ENCODE assay signal across 31 cellular contexts in genomic region chr22:17376950-17377349, GRCh38. TPM values are rescaled to one million over a fixed set of nuclear protein-coding genes. Genes with fewer than 3 reads are reported as not detected.
"Had no signal": no experiment of that assay in that cellular context is flagged by ENCODE, and none has a peak within 500 bp of the region (broad histone marks: within the 10 kb centered on the region; RNA-seq: fewer than 3 reads in every experiment).

No MANE protein-coding gene starts in this region.

- H3K4me3 ChIP-seq: breast epithelium, esophagus squamous epithelium, left lung, lung, sigmoid colon, smooth muscle cell, upper lobe of left lung, vagina had no signal

- H3K4me1 ChIP-seq: breast epithelium, sigmoid colon, vagina had no signal

- H3K9me3 ChIP-seq: breast epithelium, esophagus squamous epithelium, left lung, neutrophil, sigmoid colon, upper lobe of left lung, vagina had no signal

- ATAC-seq: activated naive CD8-positive, alpha-beta T cell treated with anti-CD3 and anti-CD28 coated beads, Interleukin-2, amount 50 U/mL, for 24 hours; activated T-cell treated with anti-CD3 and anti-CD28 coated beads, Interleukin-2, amount 50 U/mL, for 4 hours; left lung; natural killer cell treated with Interleukin-12 subunit alpha and Interleukin-12 subunit beta and Interleukin-15 and Interleukin-18, amount 100 ng/mL, for 72 hours; stimulated activated memory B cell treated with anti-CD40 and anti-IgM and Interleukin-4, amounts not matched to agents 10 μg/mL and 1 μg/mL and 100 μg/mL, for 72 hours; stimulated activated naive CD8-positive, alpha-beta T cell treated with anti-CD3 and anti-CD28 coated beads, Interleukin-15, amount 100 ng/mL, for 72 hours had no signal

- H3K4me1 Mint-ChIP-seq: activated naive CD4-positive, alpha-beta T cell treated with anti-CD3 and anti-CD28 coated beads, Interleukin-2, amount 50 U/mL, for 24 hours; activated naive CD8-positive, alpha-beta T cell treated with anti-CD3 and anti-CD28 coated beads, Interleukin-2, amount 50 U/mL, for 24 hours; central memory CD8-positive, alpha-beta T cell; stimulated activated memory B cell treated with anti-CD40 and anti-IgM and Interleukin-4, amounts not matched to agents 10 μg/mL and 1 μg/mL and 100 μg/mL, for 72 hours; stimulated activated naive CD8-positive, alpha-beta T cell treated with anti-CD3 and anti-CD28 coated beads, Interleukin-15, amount 100 ng/mL, for 72 hours had no signal

- H3K9me3 Mint-ChIP-seq: activated CD4-positive, alpha-beta memory T cell treated with anti-CD3 and anti-CD28 coated beads, Interleukin-2, amount 10 ng/mL, durations not matched to agents 7 days and 5 days; activated CD4-positive, alpha-beta T cell treated with anti-CD3 and anti-CD28 coated beads, Interleukin-2, amount 10 ng/mL, durations not matched to agents 7 days and 5 days; activated naive CD4-positive, alpha-beta T cell treated with anti-CD3 and anti-CD28 coated beads, Interleukin-2, amount 50 U/mL, for 24 hours; activated naive CD8-positive, alpha-beta T cell treated with anti-CD3 and anti-CD28 coated beads, Interleukin-2, amount 50 U/mL, for 24 hours; activated T-cell treated with anti-CD3 and anti-CD28 coated beads, Interleukin-2, amount 50 U/mL, for 4 hours; activated T-helper 2 cell treated with anti-CD3 and anti-CD28 coated beads, Interferon-gamma antibody, Interleukin-2, Interleukin-4, amounts not matched to agents 10 μg/mL and 5 μg/mL and 100 μg/mL, durations not matched to agents 14 hours and 24 hours and 36 hours; central memory CD8-positive, alpha-beta T cell; dendritic cell treated with granulocyte-macrophage colony-stimulating factor and Interleukin-4, amounts not matched to agents 40 ng/mL and 50 ng/mL, for 4 days; natural killer cell treated with Interleukin-12 subunit alpha and Interleukin-12 subunit beta and Interleukin-15 and Interleukin-18, amount 100 ng/mL, for 72 hours; stimulated activated memory B cell treated with anti-CD40 and anti-IgM and Interleukin-4, amounts not matched to agents 10 μg/mL and 1 μg/mL and 100 μg/mL, for 72 hours; stimulated activated naive CD8-positive, alpha-beta T cell treated with anti-CD3 and anti-CD28 coated beads, Interleukin-15, amount 100 ng/mL, for 72 hours; T-helper 1 cell treated with Interleukin-12 subunit alpha and Interleukin-12 subunit beta and Interleukin-4 antibody, amounts not matched to agents 30 μg/mL and 1 μg/mL, for 36 hours had no signal

- DNase-seq: activated CD4-positive, alpha-beta memory T cell treated with anti-CD3 and anti-CD28 coated beads, Interleukin-2, amount 10 ng/mL, durations not matched to agents 7 days and 5 days; activated CD4-positive, alpha-beta T cell treated with anti-CD3 and anti-CD28 coated beads, Interleukin-2, amount 10 ng/mL, durations not matched to agents 7 days and 5 days; activated CD4-positive, CD25-positive, alpha-beta regulatory T cell treated with anti-CD3 and anti-CD28 coated beads, Interleukin-2, amount 50 U/mL, for 72 hours; activated naive CD8-positive, alpha-beta T cell treated with anti-CD3 and anti-CD28 coated beads, Interleukin-2, amount 50 U/mL, for 24 hours; activated T-cell treated with anti-CD3 and anti-CD28 coated beads, Interleukin-2, amount 50 U/mL, for 4 hours; amygdala; esophagus squamous epithelium; foreskin melanocyte; left lung; mesendoderm; sigmoid colon; stimulated activated CD4-positive, alpha-beta T cell treated with anti-CD3 and anti-CD28 coated beads, Interleukin-1b, Interleukin-23, amount 100 ng/mL, for 48 hours; stimulated activated CD4-positive, alpha-beta T cell treated with anti-CD3 and anti-CD28 coated beads, Interleukin-4, amount 100 ng/mL, for 4 hours; stimulated activated CD8-positive, alpha-beta memory T cell treated with anti-CD3 and anti-CD28 coated beads, Interleukin-4, amount 100 ng/mL, for 48 hours; stimulated activated naive CD8-positive, alpha-beta T cell treated with anti-CD3 and anti-CD28 coated beads, Interleukin-15, amount 100 ng/mL, for 72 hours; substantia nigra; T1000; upper lobe of left lung; WERI-Rb-1 had no signal

- H3K36me3 Mint-ChIP-seq: activated naive CD4-positive, alpha-beta T cell treated with anti-CD3 and anti-CD28 coated beads, Interleukin-2, amount 50 U/mL, for 24 hours; natural killer cell treated with Interleukin-12 subunit alpha and Interleukin-12 subunit beta and Interleukin-15 and Interleukin-18, amount 100 ng/mL, for 72 hours; stimulated activated memory B cell treated with anti-CD40 and anti-IgM and Interleukin-4, amounts not matched to agents 10 μg/mL and 1 μg/mL and 100 μg/mL, for 72 hours had no signal

- H3K4me3 Mint-ChIP-seq: activated CD4-positive, alpha-beta memory T cell treated with anti-CD3 and anti-CD28 coated beads, Interleukin-2, amount 10 ng/mL, durations not matched to agents 7 days and 5 days; activated CD4-positive, alpha-beta T cell treated with anti-CD3 and anti-CD28 coated beads, Interleukin-2, amount 10 ng/mL, durations not matched to agents 7 days and 5 days; activated naive CD4-positive, alpha-beta T cell treated with anti-CD3 and anti-CD28 coated beads, Interleukin-2, amount 50 U/mL, for 24 hours; activated naive CD8-positive, alpha-beta T cell treated with anti-CD3 and anti-CD28 coated beads, Interleukin-2, amount 50 U/mL, for 24 hours; activated T-cell treated with anti-CD3 and anti-CD28 coated beads, Interleukin-2, amount 50 U/mL, for 4 hours; central memory CD8-positive, alpha-beta T cell; dendritic cell treated with granulocyte-macrophage colony-stimulating factor and Interleukin-4, amounts not matched to agents 40 ng/mL and 50 ng/mL, for 4 days; natural killer cell treated with Interleukin-12 subunit alpha and Interleukin-12 subunit beta and Interleukin-15 and Interleukin-18, amount 100 ng/mL, for 72 hours; stimulated activated memory B cell treated with anti-CD40 and anti-IgM and Interleukin-4, amounts not matched to agents 10 μg/mL and 1 μg/mL and 100 μg/mL, for 72 hours; stimulated activated naive CD8-positive, alpha-beta T cell treated with anti-CD3 and anti-CD28 coated beads, Interleukin-15, amount 100 ng/mL, for 72 hours; T-helper 1 cell treated with Interleukin-12 subunit alpha and Interleukin-12 subunit beta and Interleukin-4 antibody, amounts not matched to agents 30 μg/mL and 1 μg/mL, for 36 hours had no signal

- H3K4me2 ChIP-seq: smooth muscle cell had no signal

- H3K27me3 ChIP-seq: upper lobe of left lung, vagina had no signal

- H3K27ac ChIP-seq: breast epithelium, esophagus squamous epithelium, left lung, neutrophil, sigmoid colon, upper lobe of left lung, vagina, WERI-Rb-1 had no signal

- H3K27ac Mint-ChIP-seq: activated CD4-positive, alpha-beta memory T cell treated with anti-CD3 and anti-CD28 coated beads, Interleukin-2, amount 10 ng/mL, durations not matched to agents 7 days and 5 days; activated CD4-positive, alpha-beta T cell treated with anti-CD3 and anti-CD28 coated beads, Interleukin-2, amount 10 ng/mL, durations not matched to agents 7 days and 5 days; activated naive CD4-positive, alpha-beta T cell treated with anti-CD3 and anti-CD28 coated beads, Interleukin-2, amount 50 U/mL, for 24 hours; activated naive CD8-positive, alpha-beta T cell treated with anti-CD3 and anti-CD28 coated beads, Interleukin-2, amount 50 U/mL, for 24 hours; activated T-helper 2 cell treated with anti-CD3 and anti-CD28 coated beads, Interferon-gamma antibody, Interleukin-2, Interleukin-4, amounts not matched to agents 10 μg/mL and 5 μg/mL and 100 μg/mL, durations not matched to agents 14 hours and 24 hours and 36 hours; dendritic cell treated with granulocyte-macrophage colony-stimulating factor and Interleukin-4, amounts not matched to agents 40 ng/mL and 50 ng/mL, for 4 days; natural killer cell treated with Interleukin-12 subunit alpha and Interleukin-12 subunit beta and Interleukin-15 and Interleukin-18, amount 100 ng/mL, for 72 hours; stimulated activated memory B cell treated with anti-CD40 and anti-IgM and Interleukin-4, amounts not matched to agents 10 μg/mL and 1 μg/mL and 100 μg/mL, for 72 hours; stimulated activated naive CD8-positive, alpha-beta T cell treated with anti-CD3 and anti-CD28 coated beads, Interleukin-15, amount 100 ng/mL, for 72 hours; T-helper 1 cell treated with Interleukin-12 subunit alpha and Interleukin-12 subunit beta and Interleukin-4 antibody, amounts not matched to agents 30 μg/mL and 1 μg/mL, for 36 hours had no signal

- H3K36me3 ChIP-seq: breast epithelium, esophagus squamous epithelium, left lung, neutrophil, sigmoid colon, upper lobe of left lung, vagina, WERI-Rb-1 had no signal

RNA-seq across cellular contexts. Expression of gene CECR2, which starts 7.7 kb away (rescaled TPM):
- total RNA-seq: activated T-helper 2 cell treated with anti-CD3 and anti-CD28 coated beads, Interferon-gamma antibody, Interleukin-2, Interleukin-4, amounts not matched to agents 10 μg/mL and 5 μg/mL and 100 μg/mL, durations not matched to agents 14 hours and 24 hours and 36 hours; natural killer cell treated with Interleukin-12 subunit alpha and Interleukin-12 subunit beta and Interleukin-15 and Interleukin-18, amount 100 ng/mL, for 72 hours had no signal
